40 cellular contexts compared by ENCODE assay signal in genomic region chr22:36715647-36716046, GRCh38. TPM values are rescaled to one million over a fixed set of nuclear protein-coding genes. Genes with fewer than 3 reads are reported as not detected.
"Had no signal": no experiment of that assay in that cellular context is flagged by ENCODE, and none has a peak within 500 bp of the region (broad histone marks: within the 10 kb centered on the region; RNA-seq: fewer than 3 reads in every experiment).

No MANE protein-coding gene starts in this region.

- H3K36me3 ChIP-seq: MG63 had no signal

- DNase-seq: Kasumi-1, MG63, MM.1S, MV-4-11, NCI-H1048, NCI-H1092, NCI-H1092 treated with DMSO at 0.1 percent for 48 hours, NCI-H1105, NCI-H1105 treated with DMSO at 0.1 percent for 48 hours, NCI-H1417, NCI-H1417 treated with DMSO at 0.1 percent for 48 hours, NCI-H1436, NCI-H1436 treated with DMSO at 0.1 percent for 48 hours, NCI-H146, NCI-H1694, NCI-H1694 treated with DMSO at 0.1 percent for 48 hours, NCI-H187, NCI-H187 treated with DMSO at 0.1 percent for 48 hours, NCI-H1930, NCI-H2029, NCI-H2029 treated with DMSO at 0.1 percent for 48 hours, NCI-H2081, NCI-H2081 treated with DMSO at 0.1 percent for 48 hours, NCI-H2107, NCI-H2171, NCI-H2171 treated with DMSO at 0.1 percent for 48 hours, NCI-H2227 treated with DMSO at 0.1 percent for 48 hours, NCI-H226, NCI-H345, NCI-H446, NCI-H446 treated with DMSO at 0.1 percent for 48 hours, NCI-H510A, NCI-H510A treated with DMSO at 0.1 percent for 48 hours, NCI-H524, NCI-H524 treated with DMSO at 0.1 percent for 48 hours, NCI-H526 had no signal

- H3K9me3 ChIP-seq: MG63 had no signal

- H3K4me3 ChIP-seq: MG63 had no signal

RNA-seq across cellular contexts. Expression of gene CACNG2, which starts 12.1 kb away (rescaled TPM):
- total RNA-seq: LHCN-M2, M059J, MCF 10A, NCI-H460 had no signal
